In the genomic region with DNA sequence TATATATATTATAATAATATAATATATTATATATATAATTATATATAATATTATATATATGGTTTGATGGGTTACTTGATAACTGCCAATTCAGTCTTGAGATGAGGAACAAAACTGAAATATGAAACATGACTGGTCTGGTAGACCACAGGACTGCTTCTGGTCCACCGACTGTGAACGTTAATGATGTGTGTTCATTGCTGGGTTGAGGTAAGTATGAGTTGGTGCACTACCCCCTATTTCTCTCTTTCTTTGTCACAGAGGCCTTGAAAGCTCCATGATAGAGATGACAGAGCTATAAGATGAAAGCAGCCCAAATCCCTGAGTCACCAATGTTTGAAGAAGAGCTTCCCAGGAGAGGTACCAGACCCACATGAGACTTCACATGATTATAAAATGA, we compare ENCODE assay signal across 29 cellular contexts.
"Had no signal": no experiment of that assay in that cellular context is flagged by ENCODE, and none has a peak within 500 bp of the region (broad histone marks: within the 10 kb centered on the region; RNA-seq: fewer than 3 reads in every experiment).

No MANE protein-coding gene starts in this region.

- H3K79me2 ChIP-seq: parathyroid adenoma had no signal

- H3K36me3 Mint-ChIP-seq: memory B cell, mesothelial cell of epicardium, naive B cell, neural progenitor cell had no signal

- H3K4me2 ChIP-seq: neural progenitor cell had no signal

- H3K4me1 ChIP-seq: esophagus squamous epithelium, heart right ventricle, lower lobe of right lung, neural progenitor cell, parathyroid adenoma, stomach, thyroid gland, vagina had no signal

- DNase-seq: cortex of kidney; effector memory CD8-positive, alpha-beta T cell; erythroblast; esophagus squamous epithelium; foreskin melanocyte; glutamatergic neuron; heart right ventricle; hippocampal formation; kidney glomerular epithelial cell; left ventricle myocardium superior; lower lobe of right lung; mucosa of descending colon; naive B cell; right lobe of liver; small intestine; stimulated activated CD4-positive, alpha-beta T cell treated with anti-CD3 and anti-CD28 coated beads, Interleukin-15, amount 100 ng/mL, for 24 hours; stimulated activated CD4-positive, alpha-beta T cell treated with anti-CD3 and anti-CD28 coated beads, Interleukin-2, amount 100 ng/mL, for 48 hours; stimulated activated naive CD4-positive, alpha-beta T cell; stomach; thyroid gland; trophoblast cell had no signal

- H3K9me3 ChIP-seq: esophagus squamous epithelium, lower lobe of right lung, mucosa of descending colon, right lobe of liver, stomach, thyroid gland, vagina had no signal

- H3K4me3 Mint-ChIP-seq: effector memory CD8-positive, alpha-beta T cell; memory B cell; mesothelial cell of epicardium; naive B cell; nephron; neural progenitor cell had no signal

- H3K27me3 Mint-ChIP-seq: effector memory CD8-positive, alpha-beta T cell; memory B cell; naive B cell; progenitor cell of endocrine pancreas had no signal

- H3K4me3 ChIP-seq: esophagus squamous epithelium, heart right ventricle, lower lobe of right lung, mucosa of descending colon, neural progenitor cell, right lobe of liver, stomach, thyroid gland, vagina had no signal

- H3K27ac Mint-ChIP-seq: effector memory CD8-positive, alpha-beta T cell; memory B cell; mesothelial cell of epicardium; naive B cell; nephron; neural progenitor cell; progenitor cell of endocrine pancreas had no signal

- H3K27me3 ChIP-seq: esophagus squamous epithelium, heart right ventricle, neural progenitor cell, right lobe of liver, stomach, thyroid gland, vagina had no signal

- H3K27ac ChIP-seq: esophagus squamous epithelium, heart right ventricle, lower lobe of right lung, neural progenitor cell, parathyroid adenoma, right lobe of liver, stomach, thyroid gland, vagina had no signal

- FAIRE-seq: islet of Langerhans had no signal

- H3K9ac ChIP-seq: neural progenitor cell, parathyroid adenoma had no signal

- ATAC-seq: effector memory CD8-positive, alpha-beta T cell; heart right ventricle; left ventricle myocardium superior; lower lobe of right lung; mucosa of descending colon; right lobe of liver had no signal

- H2AFZ ChIP-seq: neural progenitor cell, parathyroid adenoma had no signal

- H3K9me3 Mint-ChIP-seq: naive B cell, nephron, neural progenitor cell had no signal

- H3K4me1 Mint-ChIP-seq: memory B cell, mesothelial cell of epicardium, naive B cell, nephron had no signal

- H3K36me3 ChIP-seq: esophagus squamous epithelium, heart right ventricle, lower lobe of right lung, neural progenitor cell, right lobe of liver, stomach, thyroid gland, vagina had no signal
